Comparison of ENCODE assay signal across 8 cellular contexts in genomic region chr1:209674957-209675566, GRCh38. TPM values are rescaled to one million over a fixed set of nuclear protein-coding genes. Genes with fewer than 3 reads are reported as not detected.
DNase-seq lines count a peak whose midpoint lies in the region; ATAC-seq and TF ChIP-seq lines count a peak whose summit lies in the region.

TSS of gene G0S2 (plus strand) at chr1:209675412. CDS start at chr1:209675685, 273 bp downstream.

- H3K9me3 Mint-ChIP-seq in CD8-positive, alpha-beta T cell = no peaks in the 10 kb centered on the region
- no peaks in the 10 kb centered on the region for H3K9me3 Mint-ChIP-seq in activated naive CD4-positive, alpha-beta T cell treated with anti-CD3 and anti-CD28 coated beads, Interleukin-2, amount 10 ng/mL, durations not matched to agents 7 days and 5 days
- peaks cover 4% of the 10 kb centered on the region for H3K9me3 Mint-ChIP-seq in natural killer cell treated with Interleukin-12 subunit alpha and Interleukin-12 subunit beta and Interleukin-15 and Interleukin-18, amount 100 ng/mL, for 72 hours

- TF ChIP-seq CTCF in CD8-positive, alpha-beta T cell (IDR thresholded peaks at IDR 0.05) = no peak
- TF ChIP-seq CTCF in fibroblast of villous mesenchyme (IDR thresholded peaks at IDR 0.05; ENCODE audit: insufficient read depth, low read depth, low read length) (no peak), upper lobe of right lung (IDR thresholded peaks at IDR 0.05) (no peak)

- peaks cover 18% of the 10 kb centered on the region for H3K4me1 ChIP-seq in CD8-positive, alpha-beta T cell (ENCODE audit: insufficient read depth, low read length)
- peaks cover 21% of the 10 kb centered on the region for H3K4me1 ChIP-seq in upper lobe of right lung

- H3K27ac ChIP-seq in CD8-positive, alpha-beta T cell (ENCODE audit: low read depth, low read length) = no peak within 1 kb of the TSS
- peak within 1 kb of the TSS; percentile 55 for H3K27ac ChIP-seq in upper lobe of right lung

- H3K4me3 Mint-ChIP-seq in CD8-positive, alpha-beta T cell = peak within 1 kb of the TSS; percentile 74
- peak within 1 kb of the TSS; percentile 63 for H3K4me3 Mint-ChIP-seq in activated naive CD4-positive, alpha-beta T cell treated with anti-CD3 and anti-CD28 coated beads, Interleukin-2, amount 10 ng/mL, durations not matched to agents 7 days and 5 days
- peak within 1 kb of the TSS; percentile 61 for H3K4me3 Mint-ChIP-seq in natural killer cell treated with Interleukin-12 subunit alpha and Interleukin-12 subunit beta and Interleukin-15 and Interleukin-18, amount 100 ng/mL, for 72 hours

- peaks cover 28% of the 10 kb centered on the region for H3K4me1 Mint-ChIP-seq in CD8-positive, alpha-beta T cell (ENCODE audit: low read depth)
- peaks cover 68% of the 10 kb centered on the region for H3K4me1 Mint-ChIP-seq in activated naive CD4-positive, alpha-beta T cell treated with anti-CD3 and anti-CD28 coated beads, Interleukin-2, amount 10 ng/mL, durations not matched to agents 7 days and 5 days
- peaks cover 34 to 36% of the 10 kb centered on the region in 2 donors for H3K4me1 Mint-ChIP-seq in natural killer cell treated with Interleukin-12 subunit alpha and Interleukin-12 subunit beta and Interleukin-15 and Interleukin-18, amount 100 ng/mL, for 72 hours (ENCODE audit: low read depth in 2 of 2)

- peak in 1 of 7 experiments; percentile 16 for DNase-seq in CD8-positive, alpha-beta T cell
- peak; percentile 6 for DNase-seq in NCI-H345 treated with DMSO at 0.1 percent for 48 hours (lab: John Stamatoyannopoulos, UW; ENCODE audit: unreplicated experiment)
- peak; percentile 45 for DNase-seq in activated naive CD4-positive, alpha-beta T cell treated with anti-CD3 and anti-CD28 coated beads, Interleukin-2, amount 10 ng/mL, durations not matched to agents 7 days and 5 days
- DNase-seq in fibroblast of villous mesenchyme (ENCODE audit: low read depth) = peak; percentile 49
- DNase-seq in natural killer cell treated with Interleukin-12 subunit alpha and Interleukin-12 subunit beta and Interleukin-15 and Interleukin-18, amount 100 ng/mL, for 72 hours (ENCODE audit: low spot score) = peak; percentile 69
- peak; percentile 82 for DNase-seq in upper lobe of right lung
- no peak for DNase-seq in SIG-M5 (lab: John Stamatoyannopoulos, UW)

- ATAC-seq in CD8-positive, alpha-beta T cell = no peak
- peak; percentile 66 to 78 for ATAC-seq in natural killer cell treated with Interleukin-12 subunit alpha and Interleukin-12 subunit beta and Interleukin-15 and Interleukin-18, amount 100 ng/mL, for 72 hours
- ATAC-seq in upper lobe of right lung (peak; percentile 83), GM21390 (IDR thresholded peaks at IDR 0.05; ENCODE audit: unreplicated experiment) (no peak)

- H3K27ac Mint-ChIP-seq in CD8-positive, alpha-beta T cell = no peak within 1 kb of the TSS
- no peak within 1 kb of the TSS for H3K27ac Mint-ChIP-seq in activated naive CD4-positive, alpha-beta T cell treated with anti-CD3 and anti-CD28 coated beads, Interleukin-2, amount 10 ng/mL, durations not matched to agents 7 days and 5 days
- peak within 1 kb of the TSS; percentile 11 to 49 for H3K27ac Mint-ChIP-seq in natural killer cell treated with Interleukin-12 subunit alpha and Interleukin-12 subunit beta and Interleukin-15 and Interleukin-18, amount 100 ng/mL, for 72 hours

- CTCF ChIA-PET in CD8-positive, alpha-beta T cell (lab: Charles Lee) = interaction anchor here (0.8 kb wide), 1 partner anchor 16 kb away, joined by 5 read pairs; no protein-coding TSS in a partner anchor
- CTCF ChIA-PET in activated naive CD4-positive, alpha-beta T cell treated with anti-CD3 and anti-CD28 coated beads, Interleukin-2, amount 10 ng/mL, durations not matched to agents 7 days and 5 days (lab: Charles Lee) = interaction anchor here (0.8 to 2.3 kb wide), 11 partner anchors 18 to 108 kb away, joined by 3 to 10 read pairs (median 3); partner anchors contain the start of gene LAMB3

- no peaks in the 10 kb centered on the region for H3K36me3 Mint-ChIP-seq in CD8-positive, alpha-beta T cell
- peaks cover 9% of the 10 kb centered on the region for H3K36me3 Mint-ChIP-seq in activated naive CD4-positive, alpha-beta T cell treated with anti-CD3 and anti-CD28 coated beads, Interleukin-2, amount 10 ng/mL, durations not matched to agents 7 days and 5 days
- peaks cover 12% of the 10 kb centered on the region for H3K36me3 Mint-ChIP-seq in natural killer cell treated with Interleukin-12 subunit alpha and Interleukin-12 subunit beta and Interleukin-15 and Interleukin-18, amount 100 ng/mL, for 72 hours

- H3K27me3 ChIP-seq in CD8-positive, alpha-beta T cell (ENCODE audit: insufficient read depth, low read length) = peaks cover 9% of the 10 kb centered on the region
- no peaks in the 10 kb centered on the region for H3K27me3 ChIP-seq in upper lobe of right lung

- intact Hi-C loops in CD8-positive, alpha-beta T cell (cut with DNase I, micrococcal nuclease) = no loop called here
- intact Hi-C loops in upper lobe of right lung (cut with DNase I) = no loop called here

- peaks cover 42% of the 10 kb centered on the region for H3K27me3 Mint-ChIP-seq in CD8-positive, alpha-beta T cell (ENCODE audit: low read depth)
- H3K27me3 Mint-ChIP-seq in activated naive CD4-positive, alpha-beta T cell treated with anti-CD3 and anti-CD28 coated beads, Interleukin-2, amount 10 ng/mL, durations not matched to agents 7 days and 5 days = peaks cover 53% of the 10 kb centered on the region
- H3K27me3 Mint-ChIP-seq in natural killer cell treated with Interleukin-12 subunit alpha and Interleukin-12 subunit beta and Interleukin-15 and Interleukin-18, amount 100 ng/mL, for 72 hours = peaks cover 50 to 55% of the 10 kb centered on the region in 2 donors

- H3K4me3 ChIP-seq in CD8-positive, alpha-beta T cell (ENCODE audit: low read depth, low read length) = peak within 1 kb of the TSS; percentile 46
- H3K4me3 ChIP-seq in fibroblast of villous mesenchyme (ENCODE audit: low read depth, low read length) (peak within 1 kb of the TSS; percentile 59), upper lobe of right lung (peak within 1 kb of the TSS; percentile 55)

- no peaks in the 10 kb centered on the region for H3K9me3 ChIP-seq in CD8-positive, alpha-beta T cell (ENCODE audit: low read length)
- H3K9me3 ChIP-seq in upper lobe of right lung = no peaks in the 10 kb centered on the region

- no peaks in the 10 kb centered on the region for H3K36me3 ChIP-seq in CD8-positive, alpha-beta T cell (ENCODE audit: insufficient read depth, low read length)
- H3K36me3 ChIP-seq in upper lobe of right lung = no peaks in the 10 kb centered on the region

- POLR2A ChIA-PET in CD8-positive, alpha-beta T cell (lab: Charles Lee) = no interaction called here

RNA-seq across cellular contexts. Expression of gene G0S2, which starts in this region (rescaled TPM):
- 1 to 10 TPM; 1.4 to 1.5 TPM for total RNA-seq in CD8-positive, alpha-beta T cell
- total RNA-seq in fibroblast of villous mesenchyme (4.8 and 52.2 TPM in 2 replicates), upper lobe of right lung (36.5 TPM)
- 1 to 10 TPM; 2.3 to 3.3 TPM for total RNA-seq in natural killer cell treated with Interleukin-12 subunit alpha and Interleukin-12 subunit beta and Interleukin-15 and Interleukin-18, amount 100 ng/mL, for 72 hours

Comparison
In these comparisons a context has a peak if more than half of its experiments do, and no peak if none do; other contexts are left out.
1. ATAC-seq: peak in natural killer cell treated with Interleukin-12 subunit alpha and Interleukin-12 subunit beta and Interleukin-15 and Interleukin-18, amount 100 ng/mL, for 72 hours (2 of 2) and upper lobe of right lung (single experiment); none in CD8-positive, alpha-beta T cell (single experiment) and GM21390 (single experiment).
2. H3K27ac Mint-ChIP-seq: peak in natural killer cell treated with Interleukin-12 subunit alpha and Interleukin-12 subunit beta and Interleukin-15 and Interleukin-18, amount 100 ng/mL, for 72 hours (2 of 2); none in CD8-positive, alpha-beta T cell (single experiment) and activated naive CD4-positive, alpha-beta T cell treated with anti-CD3 and anti-CD28 coated beads, Interleukin-2, amount 10 ng/mL, durations not matched to agents 7 days and 5 days (single experiment).
3. Peak in every context shown above with its lines, with median percentiles within 50 percentile points of each other: H3K4me3 ChIP-seq and H3K4me3 Mint-ChIP-seq.